ENCODE assay signal across 1 cellular context in genomic region chr20:58141496-58141895, GRCh38.
TF ChIP-seq lines count a peak whose summit lies in the region.

No MANE protein-coding gene starts in this region.

TF ChIP-seq in HepG2, 621 proteins besides CTCF, POLR2A, EP300 and RAD21 (continued from another document):
- TF ChIP-seq ZNF687 (CRISPR knock-in tag; IDR thresholded peaks at IDR 0.05): no peak
- TF ChIP-seq NONO (IDR thresholded peaks at IDR 0.05): no peak
- TF ChIP-seq NONO (CRISPR knock-in tag; conservative IDR thresholded peaks at IDR 0.05): no peak
- TF ChIP-seq ZNF441 (CRISPR knock-in tag; IDR thresholded peaks at IDR 0.05; ENCODE audit: borderline replicate concordance): no peak
- no peak for TF ChIP-seq ZNF431 (CRISPR knock-in tag; IDR thresholded peaks at IDR 0.05; ENCODE audit: borderline replicate concordance, low read depth)
- TF ChIP-seq PRDM4 (CRISPR knock-in tag; IDR thresholded peaks at IDR 0.05; ENCODE audit: borderline replicate concordance): no peak
- no peak for TF ChIP-seq ZNF776 (CRISPR knock-in tag; IDR thresholded peaks at IDR 0.05)
- TF ChIP-seq CBX5 (CRISPR knock-in tag; IDR thresholded peaks at IDR 0.05; ENCODE audit: borderline replicate concordance): no peak
- TF ChIP-seq TRAFD1 (CRISPR knock-in tag; IDR thresholded peaks at IDR 0.05; ENCODE audit: borderline replicate concordance): no peak
- no peak for TF ChIP-seq GLI4 (CRISPR knock-in tag; IDR thresholded peaks at IDR 0.05; ENCODE audit: borderline replicate concordance)
- TF ChIP-seq ZNF333 (CRISPR knock-in tag; IDR thresholded peaks at IDR 0.05; ENCODE audit: borderline replicate concordance): no peak
- no peak for TF ChIP-seq ZNF710 (CRISPR knock-in tag; IDR thresholded peaks at IDR 0.05; ENCODE audit: borderline replicate concordance)
- no peak for TF ChIP-seq EEA1 (CRISPR knock-in tag; IDR thresholded peaks at IDR 0.05; ENCODE audit: borderline replicate concordance)
- TF ChIP-seq FIP1L1 (IDR thresholded peaks at IDR 0.05; ENCODE audit: borderline replicate concordance, insufficient read depth, low read depth, low read length): no peak
- TF ChIP-seq ZNF674 (CRISPR knock-in tag; IDR thresholded peaks at IDR 0.05; ENCODE audit: low read depth): no peak
